In the genomic region with DNA sequence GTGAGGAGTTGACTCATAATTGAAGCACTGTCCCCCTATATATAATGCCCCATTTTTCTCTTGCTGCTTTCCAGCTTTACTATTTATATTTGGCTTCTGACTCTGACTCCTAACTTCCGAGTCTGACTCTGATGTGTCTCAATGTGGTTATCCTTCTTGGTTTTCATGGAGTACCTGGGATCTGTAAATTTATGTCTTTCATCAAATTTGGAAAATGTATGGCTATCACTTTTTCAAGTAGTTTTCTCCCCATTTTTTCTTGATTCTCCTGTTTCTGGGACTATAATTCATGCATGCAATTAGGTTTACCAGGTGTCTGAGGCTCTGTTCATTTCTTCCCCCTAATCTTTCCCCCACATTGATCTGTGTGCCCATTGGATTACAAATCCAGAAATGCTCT, we compare ENCODE assay signal across 34 cellular contexts.
"Had no signal": no experiment of that assay in that cellular context is flagged by ENCODE, and none has a peak within 500 bp of the region (broad histone marks: within the 10 kb centered on the region; RNA-seq: fewer than 3 reads in every experiment).

No MANE protein-coding gene starts in this region.

- H3K9me3 ChIP-seq: MG63 had no signal

- H3K36me3 ChIP-seq: MG63 had no signal

- DNase-seq: Karpas-422, Kasumi-1, MG63, MM.1S, MV-4-11, NCI-H1048, NCI-H1092, NCI-H1092 treated with DMSO at 0.1 percent for 48 hours, NCI-H1105, NCI-H1105 treated with DMSO at 0.1 percent for 48 hours, NCI-H1417, NCI-H1417 treated with DMSO at 0.1 percent for 48 hours, NCI-H1436, NCI-H1436 treated with DMSO at 0.1 percent for 48 hours, NCI-H146, NCI-H1694, NCI-H1694 treated with DMSO at 0.1 percent for 48 hours, NCI-H187, NCI-H187 treated with DMSO at 0.1 percent for 48 hours, NCI-H1930, NCI-H2029, NCI-H2029 treated with DMSO at 0.1 percent for 48 hours, NCI-H2081, NCI-H2081 treated with DMSO at 0.1 percent for 48 hours, NCI-H2107, NCI-H2171, NCI-H2171 treated with DMSO at 0.1 percent for 48 hours, NCI-H2227 treated with DMSO at 0.1 percent for 48 hours, NCI-H226, NCI-H345, NCI-H446, NCI-H446 treated with DMSO at 0.1 percent for 48 hours, NCI-H510A had no signal

- H3K27ac ChIP-seq: KMS-11 had no signal

- H3K4me3 ChIP-seq: MG63 had no signal
